Comparison of ENCODE assay signal across 8 cellular contexts in genomic region chr12:133038310-133038709, GRCh38. TPM values are rescaled to one million over a fixed set of nuclear protein-coding genes. Genes with fewer than 3 reads are reported as not detected.
DNase-seq lines count a peak whose midpoint lies in the region; ATAC-seq, FAIRE-seq and TF ChIP-seq lines count a peak whose summit lies in the region.

No MANE protein-coding gene starts in this region.

- POLR2A ChIA-PET in A549 (lab: Yijun Ruan, JAX), result no interaction called here
- POLR2A ChIA-PET in MCF 10A (lab: Yijun Ruan, JAX), result interaction anchor here (0.9 to 3.2 kb wide), 8 partner anchors 20 to 92 kb away, joined by 4 to 18 read pairs (median 6); partner anchors contain the start of genes ZNF10, ZNF26, ZNF605 and ZNF891

- CTCF ChIA-PET in A549 (lab: Yijun Ruan, JAX), result no interaction called here
- CTCF ChIA-PET in MCF 10A (lab: Yijun Ruan, JAX), result interaction anchor here (1.0 to 1.8 kb wide), 3 partner anchors 10 to 143 kb away, joined by 3 to 5 read pairs (median 5); partner anchors contain the start of gene ZNF268

- intact Hi-C loops in MCF 10A (cut with micrococcal nuclease), result loop anchor here (5.0 kb wide), 1 partner anchor 151 kb away; the partner anchor contains the start of gene CHFR

- H3K4me3 ChIP-seq in A549 (peak overlapping the region; percentile 83), HL-60 (replicated peaks; ENCODE audit: insufficient read depth, low read length) (peak overlapping the region; percentile 65)

- ATAC-seq in A549, result no peak

- H3K27ac ChIP-seq in A549, result no peak overlapping the region
- peak overlapping the region; percentile 90 for H3K27ac ChIP-seq in HL-60 (replicated peaks)

- DNase-seq in A549 (ENCODE audit: low read depth in 1 of 2, low spot score in 1 of 2) (no peak), HL-60 (ENCODE audit: low read depth in 1 of 2, low spot score in 1 of 2) (no peak), MCF 10A (ENCODE audit: unreplicated experiment) (no peak), mesothelial cell of epicardium (ENCODE audit: low spot score in 2 of 2, unreplicated experiment in 2 of 2) (no peak), NAMALWA (ENCODE audit: low spot score) (no peak), G401 (ENCODE audit: low spot score) (no peak), NCI-H1092 treated with DMSO at 0.1 percent for 48 hours (lab: John Stamatoyannopoulos, UW) (no peak)
- no peak for DNase-seq in central memory CD4-positive, alpha-beta T cell

- H3K27me3 Mint-ChIP-seq in MCF 10A (ENCODE audit: insufficient read depth, unreplicated experiment) (no peaks in the 10 kb centered on the region), mesothelial cell of epicardium (ENCODE audit: low read depth) (no peaks in the 10 kb centered on the region)

- H3K4me3 Mint-ChIP-seq in MCF 10A (ENCODE audit: unreplicated experiment) (peak overlapping the region; percentile 87), mesothelial cell of epicardium (peak overlapping the region; percentile 90)

- in situ Hi-C loops in G401 (cut with HindIII; ENCODE audit: low sequenced_read_pairs), result no loop called here

- no peak for TF ChIP-seq RAD21 in A549 (conservative IDR thresholded peaks at IDR 0.05 in 1 of 2, IDR thresholded peaks at IDR 0.05 in 1 of 2)

- TF ChIP-seq CTCF in A549 (IDR thresholded peaks at IDR 0.05) (no peak), HL-60 (IDR thresholded peaks at IDR 0.05; ENCODE audit: insufficient read depth, low read length) (no peak), MCF 10A (IDR thresholded peaks at IDR 0.05; ENCODE audit: unreplicated experiment) (no peak), mesothelial cell of epicardium (IDR thresholded peaks at IDR 0.05; ENCODE audit: unreplicated experiment) (no peak)

- peaks cover 89% of the 10 kb centered on the region for H3K9me3 ChIP-seq in A549

- peaks cover 46% of the 10 kb centered on the region for H3K36me3 Mint-ChIP-seq in MCF 10A (ENCODE audit: insufficient read depth, unreplicated experiment)
- H3K36me3 Mint-ChIP-seq in mesothelial cell of epicardium, result peaks cover 50% of the 10 kb centered on the region

- H3K27ac Mint-ChIP-seq in MCF 10A (ENCODE audit: low read depth, unreplicated experiment) (peak overlapping the region; percentile 93), mesothelial cell of epicardium (peak overlapping the region; percentile 99)

- H3K9me3 Mint-ChIP-seq in MCF 10A (ENCODE audit: unreplicated experiment) (peaks cover 16% of the 10 kb centered on the region), mesothelial cell of epicardium (peaks cover 64% of the 10 kb centered on the region)

- H3K4me1 ChIP-seq in A549, result no peaks in the 10 kb centered on the region

- WGBS in A549 (ENCODE audit: missing lambda C conversion rate), result 56% methylated on average over 3 of the region's 3 CpGs

- H3K4me2 ChIP-seq in A549, result peak overlapping the region; percentile 67

- H3K27me3 ChIP-seq in HL-60 (ENCODE audit: insufficient read depth, poor library complexity, severe bottlenecking), result no peaks in the 10 kb centered on the region

- TF ChIP-seq EP300 in A549 (IDR thresholded peaks at IDR 0.05), result no peak

- H3K4me1 Mint-ChIP-seq in MCF 10A (ENCODE audit: insufficient read depth, unreplicated experiment) (no peaks in the 10 kb centered on the region), mesothelial cell of epicardium (no peaks in the 10 kb centered on the region)

- no TSS peak for BruUV-seq in MCF 10A (replicated peaks; lab: Mats Ljungman, UMichigan)

- no peak for TF ChIP-seq POLR2A in A549 (IDR thresholded peaks at IDR 0.05; ENCODE audit: low read length)

- FAIRE-seq in A549 (lab: Jason Lieb, UNC), result no peak

TF ChIP-seq in A549, 52 proteins besides CTCF, POLR2A, EP300 and RAD21:
- TF ChIP-seq JUNB (IDR thresholded peaks at IDR 0.05), result no peak
- TF ChIP-seq ZFP36 (IDR thresholded peaks at IDR 0.05; ENCODE audit: borderline replicate concordance, partially characterized antibody), result no peak
- no peak for TF ChIP-seq FOSL2 (IDR thresholded peaks at IDR 0.05)
- TF ChIP-seq FOSL2 (CRISPR knock-in tag; IDR thresholded peaks at IDR 0.05), result no peak
- TF ChIP-seq KDM5A (IDR thresholded peaks at IDR 0.05), result no peak
- TF ChIP-seq USF2 (IDR thresholded peaks at IDR 0.05), result no peak
- no peak for TF ChIP-seq TFCP2L1 (CRISPR knock-in tag; IDR thresholded peaks at IDR 0.05)
- TF ChIP-seq E2F6 (IDR thresholded peaks at IDR 0.05; ENCODE audit: borderline replicate concordance, low read depth), result no peak
- TF ChIP-seq NPAS2 (CRISPR knock-in tag; IDR thresholded peaks at IDR 0.05; ENCODE audit: borderline replicate concordance), result no peak
- TF ChIP-seq MAX (IDR thresholded peaks at IDR 0.05), result no peak
- no peak for TF ChIP-seq TP53 (CRISPR knock-in tag; IDR thresholded peaks at IDR 0.05)
- no peak for TF ChIP-seq POLR2AphosphoS2 (conservative IDR thresholded peaks at IDR 0.05; ENCODE audit: low read length)
- TF ChIP-seq GATA3 (IDR thresholded peaks at IDR 0.05; ENCODE audit: borderline replicate concordance), result no peak
TF ChIP-seq in A549: peak in this region for 0.

RNA-seq across cellular contexts. Expression of gene ZNF84, which starts 1.0 kb away (rescaled TPM):
- polyA plus RNA-seq in A549 (2011; rRNA removed), result 31.0 and 36.1 TPM in 2 replicates
- 7.4 and 8.3 TPM in 2 replicates for polyA plus RNA-seq in A549 (2012; cell fraction: cytosol; rRNA removed)
- 6.6 and 7.1 TPM in 2 replicates for polyA plus RNA-seq in A549 (2012; cell fraction: nucleus; rRNA removed)
- polyA plus RNA-seq in A549 (2017; fragmentation: RNase III; extraction: RNeasy Plus Mini Kit Qiagen cat#74134 plus additional on column Dnase treatment), result 13.3 to 14.7 TPM (median 14.5 TPM) in 3 replicates
- 24.3 and 32.8 TPM in 2 replicates for polyA minus RNA-seq in A549 (2011; rRNA and poly(A)+ RNA removed)
- 24.4 and 30.3 TPM in 2 replicates for total RNA-seq in MCF 10A (2022)
- total RNA-seq in mesothelial cell of epicardium, result 95.9 to 101 TPM (median 96.1 TPM) in 3 replicates
- 10.0 and 32.6 TPM in 2 replicates for total RNA-seq in G401 (2014; rRNA removed; shearing (Covaris generic))

RNA-seq across cellular contexts. Expression of gene ZNF140, which starts 42.4 kb away (rescaled TPM):
- polyA plus RNA-seq in A549 (2011; rRNA removed) (22.8 and 23.2 TPM in 2 replicates), A549 (2017; fragmentation: RNase III; extraction: RNeasy Plus Mini Kit Qiagen cat#74134 plus additional on column Dnase treatment) (8.8 to 10.0 TPM (median 9.9 TPM) in 3 replicates)
- 5.3 and 5.8 TPM in 2 replicates for polyA plus RNA-seq in A549 (2012; cell fraction: cytosol; rRNA removed)
- polyA plus RNA-seq in A549 (2012; cell fraction: nucleus; rRNA removed), result 3.7 and 4.0 TPM in 2 replicates
- polyA minus RNA-seq in A549 (2011; rRNA and poly(A)+ RNA removed), result 13.8 and 14.8 TPM in 2 replicates
- total RNA-seq in MCF 10A (2022) (14.8 and 15.5 TPM in 2 replicates), mesothelial cell of epicardium (26.5 to 29.2 TPM (median 29.1 TPM) in 3 replicates)
- 19.8 and 30.4 TPM in 2 replicates for total RNA-seq in G401 (2014; rRNA removed; shearing (Covaris generic))

RNA-seq across cellular contexts. Expression of gene ZNF26, which starts 52.1 kb away (rescaled TPM):
- 10.1 and 11.3 TPM in 2 replicates for polyA plus RNA-seq in A549 (2011; rRNA removed)
- polyA plus RNA-seq in A549 (2012; cell fraction: cytosol; rRNA removed), result 10.7 and 16.0 TPM in 2 replicates
- polyA plus RNA-seq in A549 (2012; cell fraction: nucleus; rRNA removed), result 26.9 and 34.9 TPM in 2 replicates
- polyA plus RNA-seq in A549 (2017; fragmentation: RNase III; extraction: RNeasy Plus Mini Kit Qiagen cat#74134 plus additional on column Dnase treatment), result 6.5 to 8.3 TPM (median 7.4 TPM) in 3 replicates
- polyA minus RNA-seq in A549 (2011; rRNA and poly(A)+ RNA removed), result 6.9 and 8.3 TPM in 2 replicates
- 18.5 and 18.7 TPM in 2 replicates for total RNA-seq in MCF 10A (2022)
- 21.0 to 23.9 TPM (median 21.7 TPM) in 3 replicates for total RNA-seq in mesothelial cell of epicardium
- 10.5 and 17.5 TPM in 2 replicates for total RNA-seq in G401 (2014; rRNA removed; shearing (Covaris generic))
